7 cellular contexts compared by ENCODE assay signal in the genomic region with DNA sequence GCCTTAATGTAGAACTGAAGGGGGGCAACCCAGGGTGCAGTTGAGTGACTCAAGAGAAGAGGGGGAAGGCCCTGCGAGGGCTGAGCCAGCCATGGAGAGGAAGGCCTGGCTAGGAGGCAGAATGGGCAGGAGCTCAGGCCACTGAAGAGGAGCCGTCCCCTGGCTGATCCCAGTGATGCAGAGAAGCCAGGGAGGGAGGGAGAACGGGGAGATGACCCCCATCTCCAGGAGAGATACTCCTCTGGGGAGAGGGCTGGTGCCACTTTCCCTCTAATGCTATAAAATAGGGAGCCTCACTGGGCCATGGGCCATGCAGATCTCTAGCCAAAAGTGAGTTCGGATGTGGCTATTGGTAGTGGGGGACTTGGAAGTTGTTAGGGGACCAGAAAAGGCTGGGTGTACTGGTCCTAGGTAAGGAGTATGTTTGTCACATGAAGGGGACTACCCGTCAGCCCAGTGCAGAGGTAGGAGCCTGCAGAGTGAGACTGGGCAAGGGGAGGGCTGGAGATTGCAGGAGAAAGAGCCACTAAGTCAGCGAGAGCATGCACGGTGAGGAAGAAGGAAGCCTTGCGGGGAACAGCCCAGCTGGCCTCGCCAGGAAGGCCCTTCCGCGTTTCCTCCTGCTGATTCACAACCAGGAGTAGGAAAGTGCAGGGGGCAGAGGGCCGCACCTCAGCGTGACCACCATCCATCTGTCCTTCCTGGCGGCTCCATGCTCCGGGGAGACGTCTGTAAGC.
"Had no signal": no experiment of that assay in that cellular context is flagged by ENCODE, and none has a peak within 500 bp of the region (broad histone marks: within the 10 kb centered on the region; RNA-seq: fewer than 3 reads in every experiment).

No MANE protein-coding gene starts in this region.

- ATAC-seq: HCT116 had no signal

- H3K4me3 ChIP-seq: GM23248, HAP-1 had no signal

- H3K9me3 ChIP-seq: HAP-1 had no signal

- DNase-seq: GM23248, GOT3, H7, HFFc6 had no signal

- H2AFZ ChIP-seq: GM23248 had no signal

- H3K36me3 ChIP-seq: HAP-1 had no signal

- H3K4me1 ChIP-seq: HAP-1 had no signal

- H3K27ac ChIP-seq: GM23248 had no signal

- H3K4me3 Mint-ChIP-seq: HFFc6 had no signal

- H3K9ac ChIP-seq: GM23248 had no signal

- H3K27ac Mint-ChIP-seq: HFFc6 had no signal

- H3K4me1 Mint-ChIP-seq: IgD-negative memory B cell had no signal
